Comparison of ENCODE assay signal across 1 cellular context in the genomic region with DNA sequence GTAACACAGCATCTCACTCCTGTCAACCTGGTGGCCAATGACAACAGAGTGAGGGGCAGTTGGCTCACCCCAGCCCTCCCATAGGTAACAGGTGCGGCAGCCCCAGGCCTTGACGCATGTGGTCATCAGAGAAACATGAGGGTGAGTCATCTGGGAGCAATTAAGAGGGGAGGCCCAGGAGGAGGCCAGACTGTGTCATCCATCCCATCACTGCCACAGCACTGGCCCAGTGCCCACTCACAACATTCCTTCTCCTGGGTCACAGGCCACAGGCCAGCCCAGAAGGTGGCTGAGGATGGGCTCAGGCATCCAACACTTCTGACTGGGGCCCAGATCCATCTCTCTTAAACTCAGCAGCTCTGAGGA.
TF ChIP-seq lines count a peak whose summit lies in the region.

No MANE protein-coding gene starts in this region.

TF ChIP-seq in IMR-90, 13 proteins besides CTCF, POLR2A, EP300 and RAD21:
- no peak for TF ChIP-seq CHD1 (IDR thresholded peaks at IDR 0.05; ENCODE audit: low read depth, low read length)
- TF ChIP-seq SMC3 (IDR thresholded peaks at IDR 0.05; ENCODE audit: low read depth, low read length), result no peak
- TF ChIP-seq, protein P1, sequence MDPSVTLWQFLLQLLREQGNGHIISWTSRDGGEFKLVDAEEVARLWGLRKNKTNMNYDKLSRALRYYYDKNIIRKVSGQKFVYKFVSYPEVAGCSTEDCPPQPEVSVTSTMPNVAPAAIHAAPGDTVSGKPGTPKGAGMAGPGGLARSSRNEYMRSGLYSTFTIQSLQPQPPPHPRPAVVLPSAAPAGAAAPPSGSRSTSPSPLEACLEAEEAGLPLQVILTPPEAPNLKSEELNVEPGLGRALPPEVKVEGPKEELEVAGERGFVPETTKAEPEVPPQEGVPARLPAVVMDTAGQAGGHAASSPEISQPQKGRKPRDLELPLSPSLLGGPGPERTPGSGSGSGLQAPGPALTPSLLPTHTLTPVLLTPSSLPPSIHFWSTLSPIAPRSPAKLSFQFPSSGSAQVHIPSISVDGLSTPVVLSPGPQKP (IDR thresholded peaks at IDR 0.05; ENCODE audit: borderline replicate concordance, low read depth, low read length), result no peak
- TF ChIP-seq MAFK (IDR thresholded peaks at IDR 0.05; ENCODE audit: low read depth, low read length), result no peak
- peak; percentile 95 for TF ChIP-seq RCOR1 (IDR thresholded peaks at IDR 0.05; ENCODE audit: insufficient replicate concordance, low read length)
- TF ChIP-seq NFE2L2 (IDR thresholded peaks at IDR 0.05; ENCODE audit: low read depth, low read length), result no peak
- TF ChIP-seq CEBPB (IDR thresholded peaks at IDR 0.05; ENCODE audit: low read depth, low read length), result no peak
- TF ChIP-seq MAZ (IDR thresholded peaks at IDR 0.05; ENCODE audit: borderline replicate concordance, low read depth, low read length), result peak; percentile 51; the same call in 1 of the 2 replicates
- TF ChIP-seq, protein P2, sequence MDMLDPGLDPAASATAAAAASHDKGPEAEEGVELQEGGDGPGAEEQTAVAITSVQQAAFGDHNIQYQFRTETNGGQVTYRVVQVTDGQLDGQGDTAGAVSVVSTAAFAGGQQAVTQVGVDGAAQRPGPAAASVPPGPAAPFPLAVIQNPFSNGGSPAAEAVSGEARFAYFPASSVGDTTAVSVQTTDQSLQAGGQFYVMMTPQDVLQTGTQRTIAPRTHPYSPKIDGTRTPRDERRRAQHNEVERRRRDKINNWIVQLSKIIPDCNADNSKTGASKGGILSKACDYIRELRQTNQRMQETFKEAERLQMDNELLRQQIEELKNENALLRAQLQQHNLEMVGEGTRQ (IDR thresholded peaks at IDR 0.05; ENCODE audit: low read depth, low read length), result no peak
- no peak for TF ChIP-seq RFX5 (IDR thresholded peaks at IDR 0.05; ENCODE audit: low read depth, low read length)
- peak; percentile 22; the same call in 1 of the 2 replicates for TF ChIP-seq BHLHE40 (IDR thresholded peaks at IDR 0.05; ENCODE audit: low read depth, low read length)
- peak; percentile 90 for TF ChIP-seq FOS (IDR thresholded peaks at IDR 0.05; ENCODE audit: low read depth, low read length)
- no peak for TF ChIP-seq MXI1 (IDR thresholded peaks at IDR 0.05; ENCODE audit: borderline replicate concordance, low read depth, low read length)
TF ChIP-seq in IMR-90: peak in this region for 4.
